ENCODE assay signal across 21 cellular contexts in genomic region chr5:86374611-86375010, GRCh38.
A peak's percentile ranks its signal among the peaks of the same experiment; 100 is the strongest.
DNase-seq lines count a peak whose midpoint lies in the region; ATAC-seq, FAIRE-seq and TF ChIP-seq lines count a peak whose summit lies in the region.
"Had no signal": no experiment of that assay in that cellular context is flagged by ENCODE, and none has a peak within 500 bp of the region (broad histone marks: within the 10 kb centered on the region; RNA-seq: fewer than 3 reads in every experiment).

No MANE protein-coding gene starts in this region.

- peaks cover 6% of the 10 kb centered on the region for H3K9me3 Mint-ChIP-seq in activated naive CD4-positive, alpha-beta T cell treated with anti-CD3 and anti-CD28 coated beads, Interleukin-2, amount 10 ng/mL, durations not matched to agents 7 days and 5 days

- H3K4me1 Mint-ChIP-seq in activated naive CD4-positive, alpha-beta T cell treated with anti-CD3 and anti-CD28 coated beads, Interleukin-2, amount 10 ng/mL, durations not matched to agents 7 days and 5 days = no peaks in the 10 kb centered on the region

- no peak for ATAC-seq in K562
- no peak for ATAC-seq in upper lobe of right lung
- no peak for ATAC-seq in left colon

- H3K9me3 ChIP-seq in A673 (ENCODE audit: low read depth, low read length, poor library complexity, severe bottlenecking) (peaks cover 5% of the 10 kb centered on the region), K562 (replicated peaks; ENCODE audit: control insufficient read depth, insufficient read depth, low read depth, low read length) (no peaks in the 10 kb centered on the region), upper lobe of right lung (no peaks in the 10 kb centered on the region)
- H3K9me3 ChIP-seq: Caco-2 had no signal

- H4K20me1 ChIP-seq in K562 (replicated peaks; ENCODE audit: control insufficient read depth, insufficient read depth, low read length) = no peaks in the 10 kb centered on the region

- H3K79me2 ChIP-seq in K562 (ENCODE audit: control insufficient read depth, insufficient read depth, low read length) = no peaks in the 10 kb centered on the region

- H3K27ac ChIP-seq in A673 (ENCODE audit: low read depth, low read length, poor library complexity, severe bottlenecking) = no peak overlapping the region
- H3K27ac ChIP-seq in K562 (ENCODE audit: extremely low read depth, low read depth, low read length) = no peak overlapping the region
- no peak overlapping the region for H3K27ac ChIP-seq in upper lobe of right lung
- H3K27ac ChIP-seq: C4-2B, GM23248, HL-60 had no signal

- DNase-seq in A673 (ENCODE audit: low spot score) (peak; percentile 30), D341Med (ENCODE audit: low spot score) (peak; percentile 30), K562 (ENCODE audit: extremely low read depth in 1 of 4, low spot score in 3 of 4) (no peak), NCI-H2107 (lab: John Stamatoyannopoulos, UW) (no peak), upper lobe of right lung (no peak), left colon (no peak)
- no peak for DNase-seq in activated naive CD4-positive, alpha-beta T cell treated with anti-CD3 and anti-CD28 coated beads, Interleukin-2, amount 10 ng/mL, durations not matched to agents 7 days and 5 days
- DNase-seq: AML-193; Caco-2; CD4-positive, alpha-beta T cell; DND-41; EL; GM23248; H7; Karpas-422; KBM-7 had no signal

- H2AFZ ChIP-seq in K562 (ENCODE audit: low read depth, low read length) = no peak overlapping the region
- H2AFZ ChIP-seq: GM23248 had no signal

- H3K27ac Mint-ChIP-seq in activated naive CD4-positive, alpha-beta T cell treated with anti-CD3 and anti-CD28 coated beads, Interleukin-2, amount 10 ng/mL, durations not matched to agents 7 days and 5 days = no peak overlapping the region
- H3K27ac Mint-ChIP-seq: CD4-positive, alpha-beta T cell had no signal

- WGBS in K562 (ENCODE audit: insufficient coverage, low coverage, missing lambda C conversion rate) = 26% methylated on average over 3 of the region's 3 CpGs

- H3K4me2 ChIP-seq in K562 (ENCODE audit: insufficient read depth, low read length) = no peak overlapping the region

- H3K4me3 ChIP-seq in A673 (ENCODE audit: low read depth, low read length, poor library complexity, severe bottlenecking) (no peak overlapping the region), K562 (no peak overlapping the region), upper lobe of right lung (no peak overlapping the region)
- H3K4me3 ChIP-seq: GM23248 had no signal

- no TSS peak for BruUV-seq in A673 (replicated peaks; lab: Mats Ljungman, UMichigan)
- BruUV-seq in K562 (replicated peaks; lab: Mats Ljungman, UMichigan) = no TSS peak

- no peaks in the 10 kb centered on the region for H3K4me1 ChIP-seq in A673 (ENCODE audit: insufficient read depth, low read length, poor library complexity, severe bottlenecking)
- no peaks in the 10 kb centered on the region for H3K4me1 ChIP-seq in K562 (replicated peaks in 1 of 2; ENCODE audit: control insufficient read depth in 2 of 2, insufficient read depth in 2 of 2, low read length in 2 of 2)
- H3K4me1 ChIP-seq in upper lobe of right lung = no peaks in the 10 kb centered on the region
- H3K4me1 ChIP-seq: Caco-2 had no signal

- H3K4me3 Mint-ChIP-seq in activated naive CD4-positive, alpha-beta T cell treated with anti-CD3 and anti-CD28 coated beads, Interleukin-2, amount 10 ng/mL, durations not matched to agents 7 days and 5 days = no peak overlapping the region
- H3K4me3 Mint-ChIP-seq: CD4-positive, alpha-beta T cell had no signal

- CTCF ChIA-PET in A673 (lab: Charles Lee) (no interaction called here), K562 (lab: Yijun Ruan, JAX; ENCODE audit: low intra/inter-chr PET ratio) (no interaction called here)
- CTCF ChIA-PET in activated naive CD4-positive, alpha-beta T cell treated with anti-CD3 and anti-CD28 coated beads, Interleukin-2, amount 10 ng/mL, durations not matched to agents 7 days and 5 days (lab: Charles Lee) = no interaction called here

- intact Hi-C loops in A673 (cut with micrococcal nuclease; ENCODE audit: unreplicated experiment) (no loop called here), K562 (cut with micrococcal nuclease) (no loop called here), upper lobe of right lung (cut with DNase I) (no loop called here), left colon (cut with DNase I, micrococcal nuclease) (no loop called here)

- in situ Hi-C loops in K562 (cut with MboI) = no loop called here

- no peak overlapping the region for H3K9ac ChIP-seq in K562 (ENCODE audit: insufficient read depth in 1 of 2, low read depth in 2 of 2, low read length in 2 of 2)
- H3K9ac ChIP-seq: GM23248 had no signal

- no peaks in the 10 kb centered on the region for H3K36me3 Mint-ChIP-seq in activated naive CD4-positive, alpha-beta T cell treated with anti-CD3 and anti-CD28 coated beads, Interleukin-2, amount 10 ng/mL, durations not matched to agents 7 days and 5 days

- TF ChIP-seq CTCF in A673 (conservative IDR thresholded peaks at IDR 0.05; ENCODE audit: low read depth, low read length) = no peak
- TF ChIP-seq CTCF in K562 (IDR thresholded peaks at IDR 0.05 in 2 of 3, conservative IDR thresholded peaks at IDR 0.05 in 1 of 3; ENCODE audit: insufficient read depth in 2 of 3, low read depth in 1 of 3, low read length in 3 of 3) = no peak
- TF ChIP-seq CTCF in upper lobe of right lung (IDR thresholded peaks at IDR 0.05) = no peak

- FAIRE-seq in K562 (lab: Jason Lieb, UNC) = no peak
- FAIRE-seq: A204.1, GM12891 had no signal

- H3K27me3 ChIP-seq in A673 (replicated peaks; ENCODE audit: insufficient read depth, low read depth, low read length, poor library complexity) (no peaks in the 10 kb centered on the region), K562 (ENCODE audit: control insufficient read depth in 2 of 2, insufficient read depth in 2 of 2, low read length in 2 of 2) (no peaks in the 10 kb centered on the region), upper lobe of right lung (no peaks in the 10 kb centered on the region)

- no peaks in the 10 kb centered on the region for H3K27me3 Mint-ChIP-seq in activated naive CD4-positive, alpha-beta T cell treated with anti-CD3 and anti-CD28 coated beads, Interleukin-2, amount 10 ng/mL, durations not matched to agents 7 days and 5 days
- H3K27me3 Mint-ChIP-seq: CD4-positive, alpha-beta T cell had no signal

- TF ChIP-seq RAD21 in Ishikawa (IDR thresholded peaks at IDR 0.05; ENCODE audit: low read depth) = no peak
- no peak for TF ChIP-seq RAD21 in K562 (CRISPR knock-in tag; conservative IDR thresholded peaks at IDR 0.05 in 1 of 2, IDR thresholded peaks at IDR 0.05 in 1 of 2)

- TF ChIP-seq EP300 in Ishikawa (IDR thresholded peaks at IDR 0.05; ENCODE audit: borderline replicate concordance) (no peak), K562 (IDR thresholded peaks at IDR 0.05; ENCODE audit: low read length) (no peak)

- POLR2A ChIA-PET in A673 (lab: Charles Lee; ENCODE audit: low non-redundant PET) (no interaction called here), K562 (lab: Yijun Ruan, JAX) (no interaction called here)

- H3K36me3 ChIP-seq in A673 (ENCODE audit: insufficient read depth, low read length, poor library complexity, severe bottlenecking) (no peaks in the 10 kb centered on the region), K562 (ENCODE audit: control insufficient read depth, insufficient read depth, low read length) (no peaks in the 10 kb centered on the region), upper lobe of right lung (no peaks in the 10 kb centered on the region)

- no peaks in the 10 kb centered on the region for H3K9me1 ChIP-seq in K562 (ENCODE audit: control insufficient read depth, insufficient read depth, low read length)

- TF ChIP-seq POLR2A in K562 (conservative IDR thresholded peaks at IDR 0.05) = no peak

TF ChIP-seq in Ishikawa, 13 proteins besides CTCF, POLR2A, EP300 and RAD21:
- no peak for TF ChIP-seq TEAD4 (IDR thresholded peaks at IDR 0.05)
- 0 out of 2 replicates have a peak, but pooled peaks have one; percentile 8 for TF ChIP-seq NFIC (IDR thresholded peaks at IDR 0.05)
- TF ChIP-seq, protein P1, sequence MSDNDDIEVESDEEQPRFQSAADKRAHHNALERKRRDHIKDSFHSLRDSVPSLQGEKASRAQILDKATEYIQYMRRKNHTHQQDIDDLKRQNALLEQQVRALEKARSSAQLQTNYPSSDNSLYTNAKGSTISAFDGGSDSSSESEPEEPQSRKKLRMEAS (IDR thresholded peaks at IDR 0.05) = no peak
TF ChIP-seq in Ishikawa: peak in this region for 1.

TF ChIP-seq in K562, 482 proteins besides CTCF, POLR2A, EP300 and RAD21:
- TF ChIP-seq HDAC1 (IDR thresholded peaks at IDR 0.05) (no peak), NFIC (IDR thresholded peaks at IDR 0.05) (peak; percentile 75), TARDBP (IDR thresholded peaks at IDR 0.05) (no peak)

Comparison
In these comparisons a context has a peak if more than half of its experiments do, and no peak if none do; other contexts are left out.
1. DNase-seq: peak in A673 (single experiment) and D341Med (single experiment); none in K562 (0 of 4), NCI-H2107 (single experiment), upper lobe of right lung (single experiment), activated naive CD4-positive, alpha-beta T cell treated with anti-CD3 and anti-CD28 coated beads, Interleukin-2, amount 10 ng/mL, durations not matched to agents 7 days and 5 days (single experiment) and left colon (0 of 2).